9 cellular contexts compared by ENCODE assay signal in genomic region chr11:206516-207212, GRCh38. TPM values are rescaled to one million over a fixed set of nuclear protein-coding genes. Genes with fewer than 3 reads are reported as not detected.
DNase-seq lines count a peak whose midpoint lies in the region; ATAC-seq and TF ChIP-seq lines count a peak whose summit lies in the region.
"Had no signal": no experiment of that assay in that cellular context is flagged by ENCODE, and none has a peak within 500 bp of the region (broad histone marks: within the 10 kb centered on the region; RNA-seq: fewer than 3 reads in every experiment).

No MANE protein-coding gene starts in this region.

- no peak for ATAC-seq in activated CD8-positive, alpha-beta memory T cell treated with anti-CD3 and anti-CD28 coated beads, Interleukin-2, amount 10 ng/mL, durations not matched to agents 7 days and 5 days
- ATAC-seq in IMR-90 (ENCODE audit: low read depth) (peak; percentile 3), HG02798 (IDR thresholded peaks at IDR 0.05; ENCODE audit: poor library complexity, unreplicated experiment) (no peak)
- peak; percentile 5 for ATAC-seq in activated naive CD8-positive, alpha-beta T cell treated with anti-CD3 and anti-CD28 coated beads, Interleukin-2, amount 50 U/mL, for 24 hours

- dilution Hi-C loops in IMR-90 (cut with HindIII; ENCODE audit: low sequenced_read_pairs, unreplicated experiment): no loop called here

- peak overlapping the region; percentile 93 for H3K4me3 Mint-ChIP-seq in activated CD8-positive, alpha-beta memory T cell treated with anti-CD3 and anti-CD28 coated beads, Interleukin-2, amount 10 ng/mL, durations not matched to agents 7 days and 5 days
- H3K4me3 Mint-ChIP-seq in activated naive CD8-positive, alpha-beta T cell treated with anti-CD3 and anti-CD28 coated beads, Interleukin-2, amount 50 U/mL, for 24 hours: peak overlapping the region; percentile 99

- no peak overlapping the region for H2BK15ac ChIP-seq in IMR-90 (ENCODE audit: low read depth, low read length)

- H2BK120ac ChIP-seq in IMR-90 (ENCODE audit: low read depth, low read length): no peak overlapping the region

- H2BK20ac ChIP-seq in IMR-90 (ENCODE audit: low read depth, low read length): no peak overlapping the region

- peaks cover 88% of the 10 kb centered on the region for H4K20me1 ChIP-seq in IMR-90 (ENCODE audit: insufficient read depth, low read length)

- H3K9me3 ChIP-seq in IMR-90 (ENCODE audit: control insufficient read depth, insufficient read depth, low read length) (no peaks in the 10 kb centered on the region), spleen (no peaks in the 10 kb centered on the region)

- H3K27ac Mint-ChIP-seq in activated CD8-positive, alpha-beta memory T cell treated with anti-CD3 and anti-CD28 coated beads, Interleukin-2, amount 10 ng/mL, durations not matched to agents 7 days and 5 days: peak overlapping the region; percentile 99
- peak overlapping the region; percentile 99 for H3K27ac Mint-ChIP-seq in activated naive CD8-positive, alpha-beta T cell treated with anti-CD3 and anti-CD28 coated beads, Interleukin-2, amount 50 U/mL, for 24 hours

- H3K14ac ChIP-seq in IMR-90 (replicated peaks; ENCODE audit: low read depth, low read length): peak overlapping the region; percentile 95

- H3K27me3 ChIP-seq in IMR-90 (ENCODE audit: control insufficient read depth, insufficient read depth, low read length) (no peaks in the 10 kb centered on the region), spleen (replicated peaks in 1 of 7) (no peaks in the 10 kb centered on the region)

- no peak for TF ChIP-seq RAD21 in IMR-90 (IDR thresholded peaks at IDR 0.05; ENCODE audit: low read length)

- peak overlapping the region; percentile 83 for H3K27ac ChIP-seq in IMR-90 (ENCODE audit: insufficient read depth, low read length)
- H3K27ac ChIP-seq in spleen: peak overlapping the region; percentile 98 to 100 (median 99)

- H2AK5ac ChIP-seq in IMR-90 (ENCODE audit: low read depth, low read length): peak overlapping the region; percentile 52

- H3K27me3 Mint-ChIP-seq in activated CD8-positive, alpha-beta memory T cell treated with anti-CD3 and anti-CD28 coated beads, Interleukin-2, amount 10 ng/mL, durations not matched to agents 7 days and 5 days: no peaks in the 10 kb centered on the region
- H3K27me3 Mint-ChIP-seq in activated naive CD8-positive, alpha-beta T cell treated with anti-CD3 and anti-CD28 coated beads, Interleukin-2, amount 50 U/mL, for 24 hours: no peaks in the 10 kb centered on the region

- in situ Hi-C loops in IMR-90 (cut with MboI; ENCODE audit: low sequenced_read_pairs): no loop called here

- TF ChIP-seq POLR2A in IMR-90 (IDR thresholded peaks at IDR 0.05; ENCODE audit: low read depth, low read length) (no peak), spleen (IDR thresholded peaks at IDR 0.05) (no peak)

- H2BK5ac ChIP-seq in IMR-90 (ENCODE audit: low read depth, low read length, poor library complexity, severe bottlenecking): peak overlapping the region; percentile 83

- intact Hi-C loops in IMR-90 (cut with micrococcal nuclease) (loop anchor here (2.0 to 5.0 kb wide), 4 partner anchors 101 to 311 kb away; partner anchors contain the start of gene IFITM2), spleen (cut with DNase I; ENCODE audit: low total_unique reads) (no loop called here)

- no peaks in the 10 kb centered on the region for H3K9me3 Mint-ChIP-seq in activated CD8-positive, alpha-beta memory T cell treated with anti-CD3 and anti-CD28 coated beads, Interleukin-2, amount 10 ng/mL, durations not matched to agents 7 days and 5 days (ENCODE audit: low read depth)
- no peaks in the 10 kb centered on the region for H3K9me3 Mint-ChIP-seq in activated naive CD8-positive, alpha-beta T cell treated with anti-CD3 and anti-CD28 coated beads, Interleukin-2, amount 50 U/mL, for 24 hours

- TF ChIP-seq CTCF in IMR-90 (conservative IDR thresholded peaks at IDR 0.05; ENCODE audit: low read depth, low read length): no peak
- TF ChIP-seq CTCF in spleen (IDR thresholded peaks at IDR 0.05 in 8 of 11, conservative IDR thresholded peaks at IDR 0.05 in 3 of 11): no peak

- CTCF ChIA-PET in activated CD8-positive, alpha-beta memory T cell treated with anti-CD3 and anti-CD28 coated beads, Interleukin-2, amount 10 ng/mL, durations not matched to agents 7 days and 5 days (lab: Charles Lee): interaction anchor here (0.8 to 1.4 kb wide), 10 partner anchors 10 to 312 kb away, joined by 3 to 8 read pairs (median 3); no protein-coding TSS in a partner anchor
- CTCF ChIA-PET in IMR-90 (lab: Yijun Ruan, JAX): interaction anchor here (0.5 kb wide), 1 partner anchor 28 kb away, joined by 3 read pairs; no protein-coding TSS in a partner anchor

- POLR2A ChIA-PET in IMR-90 (lab: Charles Lee; ENCODE audit: unreplicated experiment): interaction anchor here (0.8 kb wide), 1 partner anchor 38 kb away, joined by 3 read pairs; no protein-coding TSS in a partner anchor

- peaks cover 45 to 87% of the 10 kb centered on the region in 2 experiments; a peak in 3 of 4 replicates for H3K79me1 ChIP-seq in IMR-90 (ENCODE audit: low read depth in 1 of 2, low read length in 2 of 2)

- peak overlapping the region; percentile 91 for H2AFZ ChIP-seq in IMR-90 (replicated peaks; ENCODE audit: low read length, poor library complexity)

- H3K4me2 ChIP-seq in IMR-90 (ENCODE audit: low read depth, low read length): peak overlapping the region; percentile 94

- peak overlapping the region; percentile 70 for H3K4me3 ChIP-seq in IMR-90 (ENCODE audit: insufficient read depth, low read depth, low read length)
- H3K4me3 ChIP-seq in iPS-11a (ENCODE audit: low read depth, low read length): peak overlapping the region; percentile 95
- peak overlapping the region; percentile 67 to 96 (median 87) for H3K4me3 ChIP-seq in spleen

- peak; percentile 58 for DNase-seq in activated CD8-positive, alpha-beta memory T cell treated with anti-CD3 and anti-CD28 coated beads, Interleukin-2, amount 10 ng/mL, durations not matched to agents 7 days and 5 days
- DNase-seq in activated CD8-positive, alpha-beta memory T cell treated with anti-CD3 and anti-CD28 coated beads for 24 hours: no peak
- DNase-seq in IMR-90 (no peak), spleen (peak; percentile 86), SW 1271 (lab: John Stamatoyannopoulos, UW) (no peak)
- peak; percentile 19 for DNase-seq in activated naive CD8-positive, alpha-beta T cell treated with anti-CD3 and anti-CD28 coated beads, Interleukin-2, amount 50 U/mL, for 24 hours

- H4K5ac ChIP-seq in IMR-90 (ENCODE audit: low read depth, low read length): peak overlapping the region; percentile 32

- 4% methylated on average over 33 of the region's 39 CpGs; no CpG with 5 or more reads in 1 of the 2 experiments for WGBS in IMR-90 (ENCODE audit: extremely low coverage in 2 of 2, insufficient read length in 1 of 2), 2 experiments
- WGBS in spleen, 5 donors: 2 to 6% (median 4%) methylated on average over 10 to 39 of the region's 39 CpGs

- peak overlapping the region; percentile 89 for H4K91ac ChIP-seq in IMR-90 (ENCODE audit: insufficient read depth, low read depth, low read length)

- H3K9ac ChIP-seq in IMR-90 (ENCODE audit: low read depth, low read length): peak overlapping the region; percentile 95

- peak overlapping the region; percentile 99 for H2AK9ac ChIP-seq in IMR-90 (replicated peaks; ENCODE audit: low read depth, low read length, poor library complexity)

- H3K18ac ChIP-seq in IMR-90 (ENCODE audit: low read depth, low read length): no peak overlapping the region; the same call in 1 of the 2 replicates

- H3K36me3 Mint-ChIP-seq in activated CD8-positive, alpha-beta memory T cell treated with anti-CD3 and anti-CD28 coated beads, Interleukin-2, amount 10 ng/mL, durations not matched to agents 7 days and 5 days: peaks cover 22% of the 10 kb centered on the region
- peaks cover 44% of the 10 kb centered on the region for H3K36me3 Mint-ChIP-seq in activated naive CD8-positive, alpha-beta T cell treated with anti-CD3 and anti-CD28 coated beads, Interleukin-2, amount 50 U/mL, for 24 hours (ENCODE audit: low read depth)

- H3K36me3 ChIP-seq in IMR-90 (ENCODE audit: control insufficient read depth, insufficient read depth, low read length) (peaks cover 54% of the 10 kb centered on the region), spleen (peaks cover 0 to 63% (median 49%) of the 10 kb centered on the region in 6 donors)

- peak overlapping the region; percentile 77 for H3K56ac ChIP-seq in IMR-90 (ENCODE audit: extremely low read depth, insufficient read depth, low read length)

- BruUV-seq in IMR-90 (replicated peaks; lab: Mats Ljungman, UMichigan): no TSS peak

- peaks cover 62% of the 10 kb centered on the region for H3K4me1 Mint-ChIP-seq in activated CD8-positive, alpha-beta memory T cell treated with anti-CD3 and anti-CD28 coated beads, Interleukin-2, amount 10 ng/mL, durations not matched to agents 7 days and 5 days
- peaks cover 70% of the 10 kb centered on the region for H3K4me1 Mint-ChIP-seq in activated naive CD8-positive, alpha-beta T cell treated with anti-CD3 and anti-CD28 coated beads, Interleukin-2, amount 50 U/mL, for 24 hours

- H3K4me1 ChIP-seq in IMR-90 (ENCODE audit: control insufficient read depth, insufficient read depth, low read length) (peaks cover 25% of the 10 kb centered on the region), spleen (peaks cover 27 to 82% (median 68%) of the 10 kb centered on the region in 6 donors)

- peaks cover 34% of the 10 kb centered on the region for H3K9me1 ChIP-seq in IMR-90 (ENCODE audit: insufficient read depth, low read length)

- H3K23ac ChIP-seq in IMR-90 (ENCODE audit: low read depth, low read length): peak overlapping the region; percentile 95

- peak overlapping the region; percentile 89 for H3K4ac ChIP-seq in IMR-90 (ENCODE audit: low read depth, low read length)

- peak overlapping the region; percentile 69 to 81 for H4K8ac ChIP-seq in IMR-90 (ENCODE audit: low read depth in 2 of 2, low read length in 2 of 2)

RNA-seq across cellular contexts. Expression of gene BET1L, which starts 0.5 kb away (rescaled TPM):
- total RNA-seq in activated CD8-positive, alpha-beta memory T cell treated with anti-CD3 and anti-CD28 coated beads, Interleukin-2, amount 10 ng/mL, durations not matched to agents 7 days and 5 days: 10 to 100 TPM; 28.8 to 31.7 TPM
- total RNA-seq in IMR-90 (2012; rRNA removed) (10.0 and 10.8 TPM in 2 replicates), spleen (10 to 100 TPM; 40.6 to 63.5 (median 51.4) TPM)
- polyA plus RNA-seq in IMR-90 (2012; rRNA removed) (82.8 and 90.7 TPM in 2 replicates), spleen (10 to 100 TPM; 16.2 to 29.9 (median 20.2) TPM)
- 51.9 and 97.3 TPM in 2 replicates for polyA plus RNA-seq in IMR-90 (2012; cell fraction: cytosol; rRNA removed)
- 132 and 169 TPM in 2 replicates for polyA plus RNA-seq in IMR-90 (2012; cell fraction: nucleus; rRNA removed; ENCODE audit: low replicate concordance)

RNA-seq across cellular contexts. Expression of gene RIC8A, which starts 0.8 kb away (rescaled TPM):
- total RNA-seq in activated CD8-positive, alpha-beta memory T cell treated with anti-CD3 and anti-CD28 coated beads, Interleukin-2, amount 10 ng/mL, durations not matched to agents 7 days and 5 days: 100 to 1,000 TPM; 110 to 113 TPM
- total RNA-seq in IMR-90 (2012; rRNA removed) (114 and 129 TPM in 2 replicates), spleen (100 to 1,000 TPM in 3 of 7 donors, 10 to 100 TPM in 4; 66.7 to 141 (median 88.3) TPM)
- polyA plus RNA-seq in IMR-90 (2012; rRNA removed) (188 and 193 TPM in 2 replicates), spleen (10 to 100 TPM; 38.6 to 59.2 (median 44.7) TPM)
- 137 and 142 TPM in 2 replicates for polyA plus RNA-seq in IMR-90 (2012; cell fraction: cytosol; rRNA removed)
- polyA plus RNA-seq in IMR-90 (2012; cell fraction: nucleus; rRNA removed; ENCODE audit: low replicate concordance): 324 and 546 TPM in 2 replicates

RNA-seq across cellular contexts. Expression of gene SCGB1C1, which starts 13.8 kb away (rescaled TPM):
- total RNA-seq in activated CD8-positive, alpha-beta memory T cell treated with anti-CD3 and anti-CD28 coated beads, Interleukin-2, amount 10 ng/mL, durations not matched to agents 7 days and 5 days: not detected
- total RNA-seq in IMR-90 (2012; rRNA removed): not detected in 2 replicates
- not detected in 2 replicates for polyA plus RNA-seq in IMR-90 (2012; rRNA removed)
- polyA plus RNA-seq in IMR-90 (2012; cell fraction: cytosol; rRNA removed): not detected in 2 replicates
- polyA plus RNA-seq in IMR-90 (2012; cell fraction: nucleus; rRNA removed; ENCODE audit: low replicate concordance): not detected in 2 replicates
- total RNA-seq in spleen: not detected
- polyA plus RNA-seq in spleen: not detected
- total RNA-seq: dermis microvascular lymphatic vessel endothelial cell had no signal

RNA-seq across cellular contexts. Expression of gene SIRT3, which starts 29.5 kb away (rescaled TPM):
- 10 to 100 TPM; 12.8 to 15.9 TPM for total RNA-seq in activated CD8-positive, alpha-beta memory T cell treated with anti-CD3 and anti-CD28 coated beads, Interleukin-2, amount 10 ng/mL, durations not matched to agents 7 days and 5 days
- total RNA-seq in IMR-90 (2012; rRNA removed): 4.4 and 5.4 TPM in 2 replicates
- 14.9 and 18.6 TPM in 2 replicates for polyA plus RNA-seq in IMR-90 (2012; rRNA removed)
- polyA plus RNA-seq in IMR-90 (2012; cell fraction: cytosol; rRNA removed): 14.3 and 15.8 TPM in 2 replicates
- polyA plus RNA-seq in IMR-90 (2012; cell fraction: nucleus; rRNA removed; ENCODE audit: low replicate concordance): 73.8 and 141 TPM in 2 replicates
- total RNA-seq in spleen: 10 to 100 TPM; 11.9 to 28.8 (median 16.6) TPM
- polyA plus RNA-seq in spleen: 10 to 100 TPM; 17.8 to 24.0 (median 22.0) TPM

RNA-seq across cellular contexts. Expression of gene PSMD13, which starts 30.1 kb away (rescaled TPM):
- total RNA-seq in activated CD8-positive, alpha-beta memory T cell treated with anti-CD3 and anti-CD28 coated beads, Interleukin-2, amount 10 ng/mL, durations not matched to agents 7 days and 5 days: 100 to 1,000 TPM; 166 to 199 TPM
- total RNA-seq in IMR-90 (2012; rRNA removed): 217 and 232 TPM in 2 replicates
- 177 and 185 TPM in 2 replicates for polyA plus RNA-seq in IMR-90 (2012; rRNA removed)
- 137 and 178 TPM in 2 replicates for polyA plus RNA-seq in IMR-90 (2012; cell fraction: cytosol; rRNA removed)
- polyA plus RNA-seq in IMR-90 (2012; cell fraction: nucleus; rRNA removed; ENCODE audit: low replicate concordance): 136 and 175 TPM in 2 replicates
- total RNA-seq in spleen: 100 to 1,000 TPM in 5 of 7 donors, 10 to 100 TPM in 2; 93.6 to 126 (median 101) TPM
- 100 to 1,000 TPM; 165 to 229 (median 200) TPM for polyA plus RNA-seq in spleen

Comparison
In these comparisons a context has a peak if more than half of its experiments do, and no peak if none do; other contexts are left out.
1. DNase-seq: peak in activated CD8-positive, alpha-beta memory T cell treated with anti-CD3 and anti-CD28 coated beads, Interleukin-2, amount 10 ng/mL, durations not matched to agents 7 days and 5 days (single experiment), activated naive CD8-positive, alpha-beta T cell treated with anti-CD3 and anti-CD28 coated beads, Interleukin-2, amount 50 U/mL, for 24 hours (single experiment) and spleen (single experiment); none in activated CD8-positive, alpha-beta memory T cell treated with anti-CD3 and anti-CD28 coated beads for 24 hours (single experiment), IMR-90 (single experiment) and SW 1271 (0 of 2).
2. ATAC-seq: peak in IMR-90 (single experiment) and activated naive CD8-positive, alpha-beta T cell treated with anti-CD3 and anti-CD28 coated beads, Interleukin-2, amount 50 U/mL, for 24 hours (single experiment); none in activated CD8-positive, alpha-beta memory T cell treated with anti-CD3 and anti-CD28 coated beads, Interleukin-2, amount 10 ng/mL, durations not matched to agents 7 days and 5 days (single experiment) and HG02798 (single experiment).
3. Peak in every context shown above with its lines, with median percentiles within 50 percentile points of each other: H3K4me3 ChIP-seq.